13 cellular contexts compared by ENCODE assay signal in the genomic region with DNA sequence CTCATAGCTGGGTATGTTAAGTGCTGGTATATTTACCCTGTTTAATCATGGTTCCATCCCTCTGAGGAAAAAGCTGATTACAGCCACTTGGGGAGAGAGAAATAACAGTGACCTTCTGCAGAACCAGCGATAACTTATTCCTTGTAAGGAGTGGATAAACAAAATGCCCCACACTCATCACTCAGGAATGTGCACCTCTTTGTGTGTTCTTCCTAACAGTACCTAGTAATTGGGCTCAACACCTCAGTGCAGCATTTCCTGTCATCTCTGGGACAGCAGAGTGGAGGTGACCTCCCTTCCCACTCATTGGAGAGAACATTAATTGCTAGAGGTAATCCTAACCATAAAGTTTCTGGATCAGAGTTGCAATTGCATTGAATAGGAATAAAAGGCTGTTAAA.
A peak's percentile ranks its signal among the peaks of the same experiment; 100 is the strongest.
DNase-seq lines count a peak whose midpoint lies in the region; ATAC-seq and TF ChIP-seq lines count a peak whose summit lies in the region.
"Had no signal": no experiment of that assay in that cellular context is flagged by ENCODE, and none has a peak within 500 bp of the region (broad histone marks: within the 10 kb centered on the region; RNA-seq: fewer than 3 reads in every experiment).

No MANE protein-coding gene starts in this region.

- H3K4me3 ChIP-seq in cardiac muscle cell (no peak overlapping the region), astrocyte of the spinal cord (ENCODE audit: low read depth, low read length) (no peak overlapping the region), uterus (no peak overlapping the region), SJCRH30 (no peak overlapping the region)

- in situ Hi-C loops in astrocyte of the spinal cord (cut with HindIII; ENCODE audit: low sequenced_read_pairs) = no loop called here

- DNase-seq in cardiac muscle cell (ENCODE audit: low read depth in 1 of 2, low spot score in 1 of 2) (peak; percentile 28 to 32), cardiac septum (ENCODE audit: low spot score) (no peak), astrocyte of the spinal cord (ENCODE audit: low read depth, low spot score) (peak; percentile 29), iPS DF 19.7 (ENCODE audit: low read depth, low spot score) (peak; percentile 33), uterus (no peak), SJCRH30 (no peak)
- DNase-seq: activated T-cell treated with anti-CD3 and anti-CD28 coated beads, Interleukin-2, amount 50 U/mL, for 24 hours; caudate nucleus; NCI-H2171 treated with DMSO at 0.1 percent for 48 hours; RPMI8226; WERI-Rb-1 had no signal

- H3K4me1 ChIP-seq in cardiac muscle cell (ENCODE audit: low read depth) = peaks cover 17% of the 10 kb centered on the region
- H3K4me1 ChIP-seq in uterus = no peaks in the 10 kb centered on the region
- peaks cover 20% of the 10 kb centered on the region for H3K4me1 ChIP-seq in SJCRH30

- H3K36me3 ChIP-seq in cardiac muscle cell (no peaks in the 10 kb centered on the region), uterus (no peaks in the 10 kb centered on the region), SJCRH30 (no peaks in the 10 kb centered on the region)
- H3K36me3 ChIP-seq: WERI-Rb-1 had no signal

- no peaks in the 10 kb centered on the region for H3K27me3 ChIP-seq in cardiac muscle cell
- no peaks in the 10 kb centered on the region for H3K27me3 ChIP-seq in uterus
- H3K27me3 ChIP-seq in SJCRH30 = no peaks in the 10 kb centered on the region

- TF ChIP-seq POLR2A in uterus (IDR thresholded peaks at IDR 0.05) = no peak

- intact Hi-C loops in cardiac septum (cut with DNase I) (no loop called here), uterus (cut with DNase I; ENCODE audit: low total_unique reads) (no loop called here)

- TF ChIP-seq CTCF in cardiac muscle cell (IDR thresholded peaks at IDR 0.05; ENCODE audit: low read depth, low read length) (no peak), astrocyte of the spinal cord (IDR thresholded peaks at IDR 0.05; ENCODE audit: low read depth, low read length) (no peak), uterus (IDR thresholded peaks at IDR 0.05) (no peak)

- no peak for ATAC-seq in HG03565 (IDR thresholded peaks at IDR 0.05; ENCODE audit: unreplicated experiment)
- ATAC-seq in HG03442 (IDR thresholded peaks at IDR 0.05; ENCODE audit: unreplicated experiment) = no peak

- peak overlapping the region; percentile 71 for H3K27ac ChIP-seq in cardiac muscle cell
- H3K27ac ChIP-seq in uterus = peak overlapping the region; percentile 22 to 32
- no peak overlapping the region for H3K27ac ChIP-seq in SJCRH30
- H3K27ac ChIP-seq: WERI-Rb-1 had no signal

- H3K9me3 ChIP-seq in cardiac muscle cell (ENCODE audit: low read depth) (no peaks in the 10 kb centered on the region), uterus (no peaks in the 10 kb centered on the region), SJCRH30 (replicated peaks) (no peaks in the 10 kb centered on the region; the same call in 1 of the 2 replicates)

Comparison
In these comparisons a context has a peak if more than half of its experiments do, and no peak if none do; other contexts are left out.
1. DNase-seq: peak in cardiac muscle cell (2 of 2), astrocyte of the spinal cord (single experiment) and iPS DF 19.7 (single experiment); none in cardiac septum (single experiment), uterus (0 of 2) and SJCRH30 (0 of 2).